Comparison of ENCODE assay signal across 14 cellular contexts in genomic region chr13:33934936-33935510, GRCh38.
A peak's percentile ranks its signal among the peaks of the same experiment; 100 is the strongest.
DNase-seq lines count a peak whose midpoint lies in the region; ATAC-seq, FAIRE-seq and TF ChIP-seq lines count a peak whose summit lies in the region.
"Had no signal": no experiment of that assay in that cellular context is flagged by ENCODE, and none has a peak within 500 bp of the region (broad histone marks: within the 10 kb centered on the region; RNA-seq: fewer than 3 reads in every experiment).

No MANE protein-coding gene starts in this region.

- no peak overlapping the region for H2BK120ac ChIP-seq in mesenchymal stem cell (ENCODE audit: low read depth, low read length)
- H2BK120ac ChIP-seq in trophoblast cell (ENCODE audit: insufficient read depth, low read length, poor library complexity): peak overlapping the region; percentile 31

- no peaks in the 10 kb centered on the region for H3K79me1 ChIP-seq in mesenchymal stem cell (replicated peaks; ENCODE audit: low read length, poor library complexity, severe bottlenecking)
- peaks cover 12% of the 10 kb centered on the region for H3K79me1 ChIP-seq in trophoblast cell (ENCODE audit: low read length)

- H2BK5ac ChIP-seq in mesenchymal stem cell (ENCODE audit: low read depth, low read length, poor library complexity, severe bottlenecking): no peak overlapping the region
- H2BK5ac ChIP-seq in trophoblast cell (ENCODE audit: low read depth, low read length, poor library complexity): no peak overlapping the region

- CTCF ChIA-PET in CD4-positive, alpha-beta T cell (lab: Charles Lee): no interaction called here

- no peak overlapping the region for H3K4me2 ChIP-seq in mesenchymal stem cell (ENCODE audit: low read length, poor library complexity, severe bottlenecking)
- no peak overlapping the region for H3K4me2 ChIP-seq in trophoblast cell (ENCODE audit: low read length)

- POLR2A ChIA-PET in CD4-positive, alpha-beta T cell (lab: Charles Lee): no interaction called here

- H2AK5ac ChIP-seq in mesenchymal stem cell (ENCODE audit: low read length, severe bottlenecking): no peak overlapping the region
- H2AK5ac ChIP-seq in trophoblast cell (ENCODE audit: low read length): no peak overlapping the region

- H3K14ac ChIP-seq in mesenchymal stem cell (ENCODE audit: low read length in 2 of 2) (no peak overlapping the region), trophoblast cell (ENCODE audit: low read length) (no peak overlapping the region)

- H3K4me3 ChIP-seq in mesenchymal stem cell (ENCODE audit: insufficient read depth in 1 of 2, low read depth in 1 of 2, low read length in 2 of 2) (no peak overlapping the region), trophoblast cell (ENCODE audit: low read depth, low read length) (no peak overlapping the region)

- DNase-seq in mesenchymal stem cell: no peak
- no peak for DNase-seq in trophoblast cell
- no peak for DNase-seq in CD4-positive, alpha-beta T cell
- no peak for DNase-seq in NCI-H2029 (lab: John Stamatoyannopoulos, UW)
- DNase-seq: Caco-2; CD8-positive, alpha-beta memory T cell; GOT3; H9 had no signal

- H3K79me2 ChIP-seq in trophoblast cell (ENCODE audit: control insufficient read depth, insufficient read depth, low read length, poor library complexity): peaks cover 2% of the 10 kb centered on the region

- H3K27ac ChIP-seq in mesenchymal stem cell (ENCODE audit: low read length, poor library complexity, severe bottlenecking): no peak overlapping the region
- H3K27ac ChIP-seq in trophoblast cell (ENCODE audit: low read depth, low read length): no peak overlapping the region
- no peak overlapping the region for H3K27ac ChIP-seq in CD4-positive, alpha-beta T cell (ENCODE audit: low read depth, low read length)
- H3K27ac ChIP-seq: 22Rv1 had no signal

- FAIRE-seq in G401.6 (lab: Jason Lieb, UNC) (peak; percentile 49), endometrium (lab: Jason Lieb, UNC) (peak; percentile 55)

- H3K4me3 Mint-ChIP-seq in CD4-positive, alpha-beta T cell: no peak overlapping the region
- H3K4me3 Mint-ChIP-seq: CD14-positive monocyte; CD8-positive, alpha-beta memory T cell; IgD-negative memory B cell had no signal

- H3K9me3 Mint-ChIP-seq in CD4-positive, alpha-beta T cell: no peaks in the 10 kb centered on the region
- H3K9me3 Mint-ChIP-seq: CD8-positive, alpha-beta memory T cell; IgD-negative memory B cell had no signal

- no peak overlapping the region for H4K12ac ChIP-seq in trophoblast cell (ENCODE audit: low read depth, low read length)

- TF ChIP-seq CTCF in CD4-positive, alpha-beta T cell (IDR thresholded peaks at IDR 0.05): no peak

- H3K9ac ChIP-seq in mesenchymal stem cell (ENCODE audit: low read length) (no peak overlapping the region), trophoblast cell (ENCODE audit: low read length) (no peak overlapping the region)

- no peaks in the 10 kb centered on the region for H3K36me3 Mint-ChIP-seq in CD4-positive, alpha-beta T cell (ENCODE audit: low read depth)
- H3K36me3 Mint-ChIP-seq: CD14-positive monocyte; CD8-positive, alpha-beta memory T cell; IgD-negative memory B cell had no signal

- H3K27me3 ChIP-seq in mesenchymal stem cell (ENCODE audit: control insufficient read depth in 1 of 2, insufficient read depth in 1 of 2, low read length in 2 of 2): no peaks in the 10 kb centered on the region
- no peaks in the 10 kb centered on the region for H3K27me3 ChIP-seq in trophoblast cell (ENCODE audit: insufficient read depth, low read length)
- no peaks in the 10 kb centered on the region for H3K27me3 ChIP-seq in CD4-positive, alpha-beta T cell (ENCODE audit: control insufficient read depth, insufficient read depth, low read length)

- H3K4me1 Mint-ChIP-seq in CD4-positive, alpha-beta T cell (ENCODE audit: low read depth): no peaks in the 10 kb centered on the region
- H3K4me1 Mint-ChIP-seq: CD8-positive, alpha-beta memory T cell; IgD-negative memory B cell had no signal

- H3K23ac ChIP-seq in mesenchymal stem cell (ENCODE audit: low read length in 2 of 2) (no peak overlapping the region), trophoblast cell (ENCODE audit: low read length) (no peak overlapping the region)

- H3K18ac ChIP-seq in mesenchymal stem cell (ENCODE audit: low read depth in 1 of 2, low read length in 2 of 2) (peak overlapping the region in 1 of 2 experiments; percentile 35), trophoblast cell (ENCODE audit: low read length) (no peak overlapping the region)

- ATAC-seq in GM21737 (IDR thresholded peaks at IDR 0.05; ENCODE audit: unreplicated experiment): no peak
- no peak for ATAC-seq in CD4-positive, alpha-beta T cell (ENCODE audit: poor library complexity)

- H2AFZ ChIP-seq in mesenchymal stem cell (ENCODE audit: low read depth, low read length) (no peak overlapping the region), trophoblast cell (ENCODE audit: insufficient read depth, low read length, poor library complexity) (peak overlapping the region; percentile 52)

- H4K8ac ChIP-seq in mesenchymal stem cell (ENCODE audit: low read length) (no peak overlapping the region), trophoblast cell (ENCODE audit: low read depth, low read length) (no peak overlapping the region)

- H3K4ac ChIP-seq in mesenchymal stem cell (ENCODE audit: low read depth in 1 of 2, low read length in 2 of 2) (no peak overlapping the region), trophoblast cell (ENCODE audit: low read depth, low read length) (no peak overlapping the region)

- H2BK12ac ChIP-seq in mesenchymal stem cell (ENCODE audit: low read length in 2 of 2) (peak overlapping the region in 1 of 2 experiments; percentile 10), trophoblast cell (ENCODE audit: low read length) (peak overlapping the region; percentile 89)

- no peaks in the 10 kb centered on the region for H3K4me1 ChIP-seq in mesenchymal stem cell (ENCODE audit: control insufficient read depth, insufficient read depth, low read depth, low read length)
- peaks cover 0 to 2% of the 10 kb centered on the region in 2 experiments for H3K4me1 ChIP-seq in trophoblast cell (ENCODE audit: control insufficient read depth in 1 of 2, insufficient read depth in 2 of 2, low read length in 2 of 2)
- H3K4me1 ChIP-seq: Caco-2 had no signal

- H3K9me3 ChIP-seq in mesenchymal stem cell (ENCODE audit: control insufficient read depth, low read length) (no peaks in the 10 kb centered on the region), trophoblast cell (ENCODE audit: insufficient read depth, low read depth, low read length) (peaks cover 4% of the 10 kb centered on the region)
- no peaks in the 10 kb centered on the region for H3K9me3 ChIP-seq in CD4-positive, alpha-beta T cell (ENCODE audit: control insufficient read depth, low read length)
- H3K9me3 ChIP-seq: Caco-2 had no signal

- H4K91ac ChIP-seq in mesenchymal stem cell (ENCODE audit: low read length): peak overlapping the region; percentile 65
- peak overlapping the region; percentile 43 for H4K91ac ChIP-seq in trophoblast cell (ENCODE audit: low read depth, low read length)

- no peak overlapping the region for H3K27ac Mint-ChIP-seq in CD4-positive, alpha-beta T cell
- H3K27ac Mint-ChIP-seq: IgD-negative memory B cell had no signal

- H3K36me3 ChIP-seq in mesenchymal stem cell (ENCODE audit: control insufficient read depth in 1 of 2, insufficient read depth in 2 of 2, low read depth in 1 of 2, low read length in 2 of 2) (no peaks in the 10 kb centered on the region), trophoblast cell (ENCODE audit: control insufficient read depth in 1 of 2, insufficient read depth in 2 of 2, low read length in 2 of 2) (peaks cover 2% of the 10 kb centered on the region in 2 experiments)

- intact Hi-C loops in CD4-positive, alpha-beta T cell (cut with DNase I, micrococcal nuclease): no loop called here

- H3K27me3 Mint-ChIP-seq in CD4-positive, alpha-beta T cell: no peaks in the 10 kb centered on the region
- H3K27me3 Mint-ChIP-seq: CD8-positive, alpha-beta memory T cell; IgD-negative memory B cell had no signal

- H2BK15ac ChIP-seq in mesenchymal stem cell (ENCODE audit: low read depth, poor library complexity, severe bottlenecking): no peak overlapping the region
